ENCODE assay signal across 1 cellular context in the genomic region with DNA sequence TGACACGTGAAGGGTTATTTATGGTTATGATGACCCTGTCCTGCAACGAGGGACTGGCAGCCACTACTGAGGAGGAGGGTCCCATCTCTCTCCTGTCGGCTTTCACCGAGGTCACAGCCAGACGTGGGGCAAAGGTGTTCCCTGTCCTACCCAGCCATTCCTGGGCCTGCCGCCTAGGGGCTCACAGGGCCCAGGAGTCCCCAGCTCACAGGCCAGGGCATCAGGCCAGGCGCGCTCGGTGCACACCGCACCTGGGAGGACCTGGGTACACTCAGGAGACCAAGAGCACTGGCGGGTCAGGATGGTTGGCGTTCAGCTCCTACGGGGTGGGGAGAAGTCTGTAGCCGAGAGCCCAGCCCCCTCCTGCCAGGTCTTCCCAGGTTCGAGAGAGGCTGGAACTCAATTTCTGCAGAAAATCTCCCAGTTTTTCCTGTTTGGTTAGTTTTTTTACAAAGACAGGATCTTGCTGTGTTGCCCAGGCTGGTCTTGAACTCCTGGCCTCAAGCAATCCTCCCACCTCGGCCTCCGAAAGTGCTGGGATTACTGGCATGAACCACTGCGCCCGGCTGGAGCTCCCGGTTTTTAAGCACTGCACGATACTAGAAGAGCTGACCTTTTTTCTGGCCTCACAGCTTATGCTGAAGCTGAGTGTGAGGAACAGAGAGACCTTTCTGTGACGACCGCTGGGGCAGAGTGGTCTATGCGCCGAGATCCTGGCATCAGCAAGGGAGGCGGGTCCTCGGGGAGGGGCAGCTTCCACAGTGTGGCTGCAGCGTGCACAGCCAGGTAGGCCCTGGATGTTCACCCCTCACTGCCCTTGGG.
TF ChIP-seq lines count a peak whose summit lies in the region.

No MANE protein-coding gene starts in this region.

TF ChIP-seq in HepG2, 621 proteins besides CTCF, POLR2A, EP300 and RAD21:
- TF ChIP-seq ZNF121 (CRISPR knock-in tag; IDR thresholded peaks at IDR 0.05) (0 out of 2 replicates have a peak, but pooled peaks have one; percentile 14), KMT2A (CRISPR knock-in tag; IDR thresholded peaks at IDR 0.05) (no peak), MATR3 (CRISPR knock-in tag; IDR thresholded peaks at IDR 0.05) (0 out of 2 replicates have a peak, but pooled peaks have one; percentile 22)
- TF ChIP-seq, protein P1, sequence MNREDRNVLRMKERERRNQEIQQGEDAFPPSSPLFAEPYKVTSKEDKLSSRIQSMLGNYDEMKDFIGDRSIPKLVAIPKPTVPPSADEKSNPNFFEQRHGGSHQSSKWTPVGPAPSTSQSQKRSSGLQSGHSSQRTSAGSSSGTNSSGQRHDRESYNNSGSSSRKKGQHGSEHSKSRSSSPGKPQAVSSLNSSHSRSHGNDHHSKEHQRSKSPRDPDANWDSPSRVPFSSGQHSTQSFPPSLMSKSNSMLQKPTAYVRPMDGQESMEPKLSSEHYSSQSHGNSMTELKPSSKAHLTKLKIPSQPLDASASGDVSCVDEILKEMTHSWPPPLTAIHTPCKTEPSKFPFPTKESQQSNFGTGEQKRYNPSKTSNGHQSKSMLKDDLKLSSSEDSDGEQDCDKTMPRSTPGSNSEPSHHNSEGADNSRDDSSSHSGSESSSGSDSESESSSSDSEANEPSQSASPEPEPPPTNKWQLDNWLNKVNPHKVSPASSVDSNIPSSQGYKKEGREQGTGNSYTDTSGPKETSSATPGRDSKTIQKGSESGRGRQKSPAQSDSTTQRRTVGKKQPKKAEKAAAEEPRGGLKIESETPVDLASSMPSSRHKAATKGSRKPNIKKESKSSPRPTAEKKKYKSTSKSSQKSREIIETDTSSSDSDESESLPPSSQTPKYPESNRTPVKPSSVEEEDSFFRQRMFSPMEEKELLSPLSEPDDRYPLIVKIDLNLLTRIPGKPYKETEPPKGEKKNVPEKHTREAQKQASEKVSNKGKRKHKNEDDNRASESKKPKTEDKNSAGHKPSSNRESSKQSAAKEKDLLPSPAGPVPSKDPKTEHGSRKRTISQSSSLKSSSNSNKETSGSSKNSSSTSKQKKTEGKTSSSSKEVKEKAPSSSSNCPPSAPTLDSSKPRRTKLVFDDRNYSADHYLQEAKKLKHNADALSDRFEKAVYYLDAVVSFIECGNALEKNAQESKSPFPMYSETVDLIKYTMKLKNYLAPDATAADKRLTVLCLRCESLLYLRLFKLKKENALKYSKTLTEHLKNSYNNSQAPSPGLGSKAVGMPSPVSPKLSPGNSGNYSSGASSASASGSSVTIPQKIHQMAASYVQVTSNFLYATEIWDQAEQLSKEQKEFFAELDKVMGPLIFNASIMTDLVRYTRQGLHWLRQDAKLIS (CRISPR knock-in tag; IDR thresholded peaks at IDR 0.05), result no peak
